ENCODE assay signal across 1 cellular context in genomic region chr16:4494746-4495490, GRCh38.
TF ChIP-seq lines count a peak whose summit lies in the region.

No MANE protein-coding gene starts in this region.

TF ChIP-seq in SK-N-SH, 30 proteins besides CTCF, POLR2A, EP300 and RAD21 (continued from another document):
- TF ChIP-seq REST (IDR thresholded peaks at IDR 0.05; ENCODE audit: low read depth, low read length) (no peak), TCF12 (IDR thresholded peaks at IDR 0.05) (peak; percentile 33; the same call in 1 of the 2 replicates), FOXJ3 (CRISPR knock-in tag; IDR thresholded peaks at IDR 0.05) (no peak), MAX (IDR thresholded peaks at IDR 0.05; ENCODE audit: low read depth) (no peak), PBX3 (IDR thresholded peaks at IDR 0.05) (no peak), FOSL2 (IDR thresholded peaks at IDR 0.05; ENCODE audit: borderline replicate concordance, low read depth) (peak; percentile 74; the same call in 1 of the 2 replicates), TEAD4 (IDR thresholded peaks at IDR 0.05; ENCODE audit: borderline replicate concordance, insufficient read depth) (no peak), CHD2 (IDR thresholded peaks at IDR 0.05; ENCODE audit: low read length, partially characterized antibody) (no peak), MXI1 (IDR thresholded peaks at IDR 0.05; ENCODE audit: low read depth, low read length) (no peak), USF2 (IDR thresholded peaks at IDR 0.05; ENCODE audit: borderline replicate concordance, low read depth, low read length) (no peak), ELF1 (IDR thresholded peaks at IDR 0.05) (no peak)
